Comparison of ENCODE assay signal across 15 cellular contexts in the genomic region with DNA sequence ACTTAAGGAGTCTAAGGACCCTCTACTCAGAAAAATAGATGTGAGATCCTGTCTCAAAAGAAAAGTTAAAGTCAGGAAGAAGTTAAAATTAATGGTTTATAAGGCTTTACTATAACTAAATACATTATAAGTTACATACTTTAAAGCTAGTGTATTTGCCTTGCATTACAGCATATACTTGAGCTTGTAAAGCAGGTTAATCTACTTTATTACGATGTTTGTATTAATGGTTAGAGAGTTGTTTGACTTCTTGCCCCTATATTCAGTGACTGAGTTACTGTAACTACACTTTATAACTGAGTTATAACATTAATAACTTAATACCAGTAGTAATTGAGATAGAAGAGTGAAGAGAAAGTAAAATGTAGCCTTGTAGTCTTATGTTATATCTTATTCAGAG. TPM values are rescaled to one million over a fixed set of nuclear protein-coding genes. Genes with fewer than 3 reads are reported as not detected.
A peak's percentile ranks its signal among the peaks of the same experiment; 100 is the strongest.
DNase-seq lines count a peak whose midpoint lies in the region; ATAC-seq, FAIRE-seq and TF ChIP-seq lines count a peak whose summit lies in the region.
"Had no signal": no experiment of that assay in that cellular context is flagged by ENCODE, and none has a peak within 500 bp of the region (broad histone marks: within the 10 kb centered on the region; RNA-seq: fewer than 3 reads in every experiment).

No MANE protein-coding gene starts in this region.

- peaks cover 100% of the 10 kb centered on the region for H3K79me2 ChIP-seq in GM23248 (ENCODE audit: insufficient read depth)

- no peak for DNase-seq in CD4-positive, CD25-positive, alpha-beta regulatory T cell
- DNase-seq in GM23248, result no peak
- DNase-seq in activated T-helper 2 cell treated with anti-CD3 and anti-CD28 coated beads, Interferon-gamma antibody, Interleukin-2, Interleukin-4, amounts not matched to agents 10 μg/mL and 5 μg/mL and 100 μg/mL, durations not matched to agents 14 hours and 24 hours and 36 hours (ENCODE audit: low spot score), result no peak
- DNase-seq in natural killer cell treated with Interleukin-12 subunit alpha and Interleukin-12 subunit beta and Interleukin-15 and Interleukin-18, amount 100 ng/mL, for 72 hours (ENCODE audit: low spot score), result no peak
- no peak for DNase-seq in D721Med (ENCODE audit: insufficient read length, low spot score)
- DNase-seq in effector CD4-positive, alpha-beta T cell, result no peak
- no peak for DNase-seq in anterior cingulate cortex (lab: John Stamatoyannopoulos, UW)
- no peak for DNase-seq in esophagus muscularis mucosa (ENCODE audit: extremely low spot score)
- DNase-seq: activated gamma-delta T cell, DMS 273 treated with DMSO at 0.1 percent for 48 hours, left ventricle myocardium superior, NCI-H1436, upper lobe of left lung had no signal

- H2AFZ ChIP-seq in GM23248, result no peak overlapping the region

- in situ Hi-C loops in GM23248 (cut with MboI), result no loop called here

- no peak for TF ChIP-seq POLR2A in esophagus muscularis mucosa (IDR thresholded peaks at IDR 0.05; ENCODE audit: low read depth)

- no peak for ATAC-seq in CD4-positive, CD25-positive, alpha-beta regulatory T cell (ENCODE audit: low read depth in 2 of 2)
- ATAC-seq in natural killer cell treated with Interleukin-12 subunit alpha and Interleukin-12 subunit beta and Interleukin-15 and Interleukin-18, amount 100 ng/mL, for 72 hours, result no peak

- WGBS in GM23248 (ENCODE audit: low coverage in 1 of 2, low lambda C conversion rate in 2 of 2, missing lambda C conversion rate in 2 of 2), 2 experiments, result 95 to 100% methylated on average over 1 of the region's 1 CpG
- 94% methylated on average over 1 of the region's 1 CpG for WGBS in esophagus muscularis mucosa

- no peaks in the 10 kb centered on the region for H3K27me3 ChIP-seq in CD4-positive, CD25-positive, alpha-beta regulatory T cell (ENCODE audit: control insufficient read depth, insufficient read depth, low read length)
- no peaks in the 10 kb centered on the region for H3K27me3 ChIP-seq in GM23248 (replicated peaks; ENCODE audit: insufficient read depth)
- H3K27me3 ChIP-seq in esophagus muscularis mucosa, result no peaks in the 10 kb centered on the region
- H3K27me3 ChIP-seq: gastroesophageal sphincter, upper lobe of left lung had no signal

- peak overlapping the region; percentile 52 to 94 (median 53) for H3K27ac Mint-ChIP-seq in CD4-positive, CD25-positive, alpha-beta regulatory T cell
- no peak overlapping the region for H3K27ac Mint-ChIP-seq in activated T-helper 2 cell treated with anti-CD3 and anti-CD28 coated beads, Interferon-gamma antibody, Interleukin-2, Interleukin-4, amounts not matched to agents 10 μg/mL and 5 μg/mL and 100 μg/mL, durations not matched to agents 14 hours and 24 hours and 36 hours
- H3K27ac Mint-ChIP-seq in natural killer cell treated with Interleukin-12 subunit alpha and Interleukin-12 subunit beta and Interleukin-15 and Interleukin-18, amount 100 ng/mL, for 72 hours, result peak overlapping the region; percentile 32 to 69

- peaks cover 9% of the 10 kb centered on the region for H3K36me3 Mint-ChIP-seq in CD4-positive, CD25-positive, alpha-beta regulatory T cell
- H3K36me3 Mint-ChIP-seq in activated T-helper 2 cell treated with anti-CD3 and anti-CD28 coated beads, Interferon-gamma antibody, Interleukin-2, Interleukin-4, amounts not matched to agents 10 μg/mL and 5 μg/mL and 100 μg/mL, durations not matched to agents 14 hours and 24 hours and 36 hours (ENCODE audit: low read depth), result peaks cover 47% of the 10 kb centered on the region
- H3K36me3 Mint-ChIP-seq in natural killer cell treated with Interleukin-12 subunit alpha and Interleukin-12 subunit beta and Interleukin-15 and Interleukin-18, amount 100 ng/mL, for 72 hours, result peaks cover 5% of the 10 kb centered on the region

- H3K9me3 Mint-ChIP-seq in CD4-positive, CD25-positive, alpha-beta regulatory T cell, result no peaks in the 10 kb centered on the region
- no peaks in the 10 kb centered on the region for H3K9me3 Mint-ChIP-seq in activated T-helper 2 cell treated with anti-CD3 and anti-CD28 coated beads, Interferon-gamma antibody, Interleukin-2, Interleukin-4, amounts not matched to agents 10 μg/mL and 5 μg/mL and 100 μg/mL, durations not matched to agents 14 hours and 24 hours and 36 hours
- no peaks in the 10 kb centered on the region for H3K9me3 Mint-ChIP-seq in natural killer cell treated with Interleukin-12 subunit alpha and Interleukin-12 subunit beta and Interleukin-15 and Interleukin-18, amount 100 ng/mL, for 72 hours

- H3K27me3 Mint-ChIP-seq in CD4-positive, CD25-positive, alpha-beta regulatory T cell, result no peaks in the 10 kb centered on the region
- no peaks in the 10 kb centered on the region for H3K27me3 Mint-ChIP-seq in activated T-helper 2 cell treated with anti-CD3 and anti-CD28 coated beads, Interferon-gamma antibody, Interleukin-2, Interleukin-4, amounts not matched to agents 10 μg/mL and 5 μg/mL and 100 μg/mL, durations not matched to agents 14 hours and 24 hours and 36 hours (ENCODE audit: low read depth)
- H3K27me3 Mint-ChIP-seq in natural killer cell treated with Interleukin-12 subunit alpha and Interleukin-12 subunit beta and Interleukin-15 and Interleukin-18, amount 100 ng/mL, for 72 hours, result no peaks in the 10 kb centered on the region

- peaks cover 54% of the 10 kb centered on the region for H4K20me1 ChIP-seq in GM23248 (ENCODE audit: insufficient read depth)

- no peak for FAIRE-seq in D721Med (lab: Jason Lieb, UNC)

- H3K4me2 ChIP-seq in GM23248 (ENCODE audit: unreplicated experiment), result peak overlapping the region; percentile 39

- H3K9me2 ChIP-seq in GM23248 (ENCODE audit: insufficient read depth), result no peaks in the 10 kb centered on the region

- peaks cover 56% of the 10 kb centered on the region for H3F3A ChIP-seq in GM23248 (ENCODE audit: insufficient read depth)

- TF ChIP-seq EP300 in esophagus muscularis mucosa (IDR thresholded peaks at IDR 0.05), result no peak

- peaks cover 35% of the 10 kb centered on the region for H3K36me3 ChIP-seq in CD4-positive, CD25-positive, alpha-beta regulatory T cell (ENCODE audit: control insufficient read depth, insufficient read depth, low read length)
- H3K36me3 ChIP-seq in GM23248 (ENCODE audit: low read depth) (peaks cover 34% of the 10 kb centered on the region), esophagus muscularis mucosa (peaks cover 0 to 25% (median 5%) of the 10 kb centered on the region in 4 donors)

- intact Hi-C loops in activated T-helper 2 cell treated with anti-CD3 and anti-CD28 coated beads, Interferon-gamma antibody, Interleukin-2, Interleukin-4, amounts not matched to agents 10 μg/mL and 5 μg/mL and 100 μg/mL, durations not matched to agents 14 hours and 24 hours and 36 hours (cut with micrococcal nuclease), result loop anchor here (1.0 to 2.0 kb wide), 2 partner anchors 24 to 41 kb away; a partner anchor contains a TSS
- intact Hi-C loops in esophagus muscularis mucosa (cut with DNase I), result no loop called here

- no peak overlapping the region for H3K9ac ChIP-seq in GM23248

- peak overlapping the region; percentile 48 for H3K27ac ChIP-seq in CD4-positive, CD25-positive, alpha-beta regulatory T cell (ENCODE audit: insufficient read depth, low read length, poor library complexity, severe bottlenecking)
- H3K27ac ChIP-seq in GM23248 (peak overlapping the region; percentile 25), esophagus muscularis mucosa (replicated peaks in 1 of 4) (no peak overlapping the region)
- H3K27ac ChIP-seq: coronary artery, gastroesophageal sphincter had no signal

- H3K4me1 Mint-ChIP-seq in CD4-positive, CD25-positive, alpha-beta regulatory T cell, result peaks cover 27 to 74% (median 53%) of the 10 kb centered on the region in 4 donors
- H3K4me1 Mint-ChIP-seq in activated T-helper 2 cell treated with anti-CD3 and anti-CD28 coated beads, Interferon-gamma antibody, Interleukin-2, Interleukin-4, amounts not matched to agents 10 μg/mL and 5 μg/mL and 100 μg/mL, durations not matched to agents 14 hours and 24 hours and 36 hours (ENCODE audit: low read depth), result peaks cover 34% of the 10 kb centered on the region
- H3K4me1 Mint-ChIP-seq in natural killer cell treated with Interleukin-12 subunit alpha and Interleukin-12 subunit beta and Interleukin-15 and Interleukin-18, amount 100 ng/mL, for 72 hours (ENCODE audit: low read depth in 2 of 2), result peaks cover 34 to 44% of the 10 kb centered on the region in 2 donors

- peaks cover 47% of the 10 kb centered on the region for H3K4me1 ChIP-seq in CD4-positive, CD25-positive, alpha-beta regulatory T cell (ENCODE audit: control insufficient read depth, insufficient read depth, low read length, poor library complexity, severe bottlenecking)
- peaks cover 31% of the 10 kb centered on the region for H3K4me1 ChIP-seq in GM23248 (ENCODE audit: insufficient read depth)
- H3K4me1 ChIP-seq in esophagus muscularis mucosa, result peaks cover 38 to 70% (median 60%) of the 10 kb centered on the region in 4 donors

- peak overlapping the region in 3 of 4 donors; percentile 13 to 70 (median 58) for H3K4me3 Mint-ChIP-seq in CD4-positive, CD25-positive, alpha-beta regulatory T cell
- peak overlapping the region; percentile 40 for H3K4me3 Mint-ChIP-seq in activated T-helper 2 cell treated with anti-CD3 and anti-CD28 coated beads, Interferon-gamma antibody, Interleukin-2, Interleukin-4, amounts not matched to agents 10 μg/mL and 5 μg/mL and 100 μg/mL, durations not matched to agents 14 hours and 24 hours and 36 hours (ENCODE audit: low read depth)
- H3K4me3 Mint-ChIP-seq in natural killer cell treated with Interleukin-12 subunit alpha and Interleukin-12 subunit beta and Interleukin-15 and Interleukin-18, amount 100 ng/mL, for 72 hours, result peak overlapping the region; percentile 68

- TF ChIP-seq CTCF in D721Med (IDR thresholded peaks at IDR 0.05; ENCODE audit: insufficient read depth, missing control alignments), result no peak
- TF ChIP-seq CTCF in esophagus muscularis mucosa (IDR thresholded peaks at IDR 0.05), result no peak

- H3K4me3 ChIP-seq in CD4-positive, CD25-positive, alpha-beta regulatory T cell (ENCODE audit: low read depth, low read length), result peak overlapping the region; percentile 70
- H3K4me3 ChIP-seq in GM23248, result no peak overlapping the region
- H3K4me3 ChIP-seq in esophagus muscularis mucosa, result no peak overlapping the region
- H3K4me3 ChIP-seq: coronary artery, gastroesophageal sphincter, upper lobe of left lung had no signal

- no peaks in the 10 kb centered on the region for H3K9me3 ChIP-seq in CD4-positive, CD25-positive, alpha-beta regulatory T cell (ENCODE audit: control insufficient read depth in 2 of 2, low read length in 2 of 2)
- H3K9me3 ChIP-seq in GM23248 (ENCODE audit: low read depth), result no peaks in the 10 kb centered on the region
- no peaks in the 10 kb centered on the region for H3K9me3 ChIP-seq in esophagus muscularis mucosa
- H3K9me3 ChIP-seq: gastroesophageal sphincter, upper lobe of left lung had no signal

RNA-seq across cellular contexts. Expression of a gene that starts 22.8 kb away (rescaled TPM):
- 111 TPM for total RNA-seq in CD4-positive, CD25-positive, alpha-beta regulatory T cell
- polyA plus RNA-seq in CD4-positive, CD25-positive, alpha-beta regulatory T cell, result 10 to 100 TPM; 37.4 to 47.2 (median 37.9) TPM
- 343 and 439 TPM in 2 replicates for total RNA-seq in GM23248 (2014; rRNA removed; shearing (Covaris generic))
- 162 and 169 TPM in 2 replicates for polyA plus RNA-seq in GM23248 (2016; fragmentation: Nextera tagmentation; extraction: Ambion mirVana)
- 188 and 193 TPM in 2 replicates for total RNA-seq in activated T-helper 2 cell treated with anti-CD3 and anti-CD28 coated beads, Interferon-gamma antibody, Interleukin-2, Interleukin-4, amounts not matched to agents 10 μg/mL and 5 μg/mL and 100 μg/mL, durations not matched to agents 14 hours and 24 hours and 36 hours
- 100 to 1,000 TPM; 175 to 211 TPM for total RNA-seq in natural killer cell treated with Interleukin-12 subunit alpha and Interleukin-12 subunit beta and Interleukin-15 and Interleukin-18, amount 100 ng/mL, for 72 hours
- total RNA-seq in esophagus muscularis mucosa, result 100 to 1,000 TPM; 206 to 283 (median 252) TPM

Comparison
In these comparisons a context has a peak if more than half of its experiments do, and no peak if none do; other contexts are left out.
1. H3K27ac ChIP-seq: peak in CD4-positive, CD25-positive, alpha-beta regulatory T cell (single experiment) and GM23248 (single experiment); none in esophagus muscularis mucosa (0 of 4).
2. Peak in every context shown above with its lines, with median percentiles within 50 percentile points of each other: H3K4me3 Mint-ChIP-seq.